1 cellular context compared by ENCODE assay signal in the genomic region with DNA sequence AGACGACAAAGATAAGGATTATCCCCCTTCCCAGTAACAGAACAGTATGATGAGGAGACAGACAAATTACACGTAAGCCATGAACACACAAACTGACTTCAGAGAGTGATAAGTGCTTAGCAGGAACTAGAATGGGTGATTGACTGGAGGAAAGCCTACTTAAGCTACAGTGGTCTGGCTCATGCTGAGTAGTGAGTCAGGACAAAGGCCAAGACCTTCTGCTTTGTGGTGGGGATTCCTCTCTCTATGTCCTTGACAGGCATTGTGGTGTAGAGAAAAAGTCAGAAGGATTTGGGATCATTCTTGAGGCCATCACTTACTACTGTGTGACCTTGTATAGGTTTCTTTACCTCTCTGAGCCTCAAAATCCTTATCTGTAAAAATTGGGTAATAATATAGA.
TF ChIP-seq lines count a peak whose summit lies in the region.

No MANE protein-coding gene starts in this region.

TF ChIP-seq in K562, 482 proteins besides CTCF, POLR2A, EP300 and RAD21 (continued from another document and continues in another):
- TF ChIP-seq SNAPC5 (CRISPR knock-in tag; IDR thresholded peaks at IDR 0.05) (no peak), TCF3 (CRISPR knock-in tag; IDR thresholded peaks at IDR 0.05) (peak; percentile 45; the same call in 1 of the 2 replicates), ZFP91 (CRISPR knock-in tag; IDR thresholded peaks at IDR 0.05) (no peak), HMGN3 (IDR thresholded peaks at IDR 0.05; ENCODE audit: borderline replicate concordance, extremely low read depth, insufficient read length, low read depth, low read length) (no peak), EP400 (IDR thresholded peaks at IDR 0.05) (no peak; the same call in 1 of the 2 replicates), ZNF174 (CRISPR knock-in tag; IDR thresholded peaks at IDR 0.05) (no peak), TEAD2 (tag; IDR thresholded peaks at IDR 0.05) (no peak), EGR1 (conservative IDR thresholded peaks at IDR 0.05) (no peak), FOXM1 (IDR thresholded peaks at IDR 0.05; ENCODE audit: low read depth) (no peak), FOXM1 (CRISPR knock-in tag; IDR thresholded peaks at IDR 0.05; ENCODE audit: low read depth) (no peak), BRD4 (IDR thresholded peaks at IDR 0.05) (no peak), POLR3A (IDR thresholded peaks at IDR 0.05; ENCODE audit: borderline replicate concordance, extremely low read depth, insufficient read depth, insufficient read length) (no peak), SMARCB1 (IDR thresholded peaks at IDR 0.05; ENCODE audit: insufficient read length, low read depth) (no peak), MTA2 (IDR thresholded peaks at IDR 0.05; ENCODE audit: low read depth) (no peak), ZNF253 (CRISPR knock-in tag; conservative IDR thresholded peaks at IDR 0.05) (no peak), ZNF282 (CRISPR knock-in tag; IDR thresholded peaks at IDR 0.05) (no peak), SAFB2 (IDR thresholded peaks at IDR 0.05; ENCODE audit: borderline replicate concordance, low read depth, low read length, severe bottlenecking) (no peak), HMG20B (CRISPR knock-in tag; IDR thresholded peaks at IDR 0.05) (no peak), ZNF507 (tag; conservative IDR thresholded peaks at IDR 0.05) (no peak)
- TF ChIP-seq, protein P1, sequence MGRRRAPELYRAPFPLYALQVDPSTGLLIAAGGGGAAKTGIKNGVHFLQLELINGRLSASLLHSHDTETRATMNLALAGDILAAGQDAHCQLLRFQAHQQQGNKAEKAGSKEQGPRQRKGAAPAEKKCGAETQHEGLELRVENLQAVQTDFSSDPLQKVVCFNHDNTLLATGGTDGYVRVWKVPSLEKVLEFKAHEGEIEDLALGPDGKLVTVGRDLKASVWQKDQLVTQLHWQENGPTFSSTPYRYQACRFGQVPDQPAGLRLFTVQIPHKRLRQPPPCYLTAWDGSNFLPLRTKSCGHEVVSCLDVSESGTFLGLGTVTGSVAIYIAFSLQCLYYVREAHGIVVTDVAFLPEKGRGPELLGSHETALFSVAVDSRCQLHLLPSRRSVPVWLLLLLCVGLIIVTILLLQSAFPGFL (CRISPR knock-in tag; IDR thresholded peaks at IDR 0.05) = no peak
- TF ChIP-seq, protein P2, sequence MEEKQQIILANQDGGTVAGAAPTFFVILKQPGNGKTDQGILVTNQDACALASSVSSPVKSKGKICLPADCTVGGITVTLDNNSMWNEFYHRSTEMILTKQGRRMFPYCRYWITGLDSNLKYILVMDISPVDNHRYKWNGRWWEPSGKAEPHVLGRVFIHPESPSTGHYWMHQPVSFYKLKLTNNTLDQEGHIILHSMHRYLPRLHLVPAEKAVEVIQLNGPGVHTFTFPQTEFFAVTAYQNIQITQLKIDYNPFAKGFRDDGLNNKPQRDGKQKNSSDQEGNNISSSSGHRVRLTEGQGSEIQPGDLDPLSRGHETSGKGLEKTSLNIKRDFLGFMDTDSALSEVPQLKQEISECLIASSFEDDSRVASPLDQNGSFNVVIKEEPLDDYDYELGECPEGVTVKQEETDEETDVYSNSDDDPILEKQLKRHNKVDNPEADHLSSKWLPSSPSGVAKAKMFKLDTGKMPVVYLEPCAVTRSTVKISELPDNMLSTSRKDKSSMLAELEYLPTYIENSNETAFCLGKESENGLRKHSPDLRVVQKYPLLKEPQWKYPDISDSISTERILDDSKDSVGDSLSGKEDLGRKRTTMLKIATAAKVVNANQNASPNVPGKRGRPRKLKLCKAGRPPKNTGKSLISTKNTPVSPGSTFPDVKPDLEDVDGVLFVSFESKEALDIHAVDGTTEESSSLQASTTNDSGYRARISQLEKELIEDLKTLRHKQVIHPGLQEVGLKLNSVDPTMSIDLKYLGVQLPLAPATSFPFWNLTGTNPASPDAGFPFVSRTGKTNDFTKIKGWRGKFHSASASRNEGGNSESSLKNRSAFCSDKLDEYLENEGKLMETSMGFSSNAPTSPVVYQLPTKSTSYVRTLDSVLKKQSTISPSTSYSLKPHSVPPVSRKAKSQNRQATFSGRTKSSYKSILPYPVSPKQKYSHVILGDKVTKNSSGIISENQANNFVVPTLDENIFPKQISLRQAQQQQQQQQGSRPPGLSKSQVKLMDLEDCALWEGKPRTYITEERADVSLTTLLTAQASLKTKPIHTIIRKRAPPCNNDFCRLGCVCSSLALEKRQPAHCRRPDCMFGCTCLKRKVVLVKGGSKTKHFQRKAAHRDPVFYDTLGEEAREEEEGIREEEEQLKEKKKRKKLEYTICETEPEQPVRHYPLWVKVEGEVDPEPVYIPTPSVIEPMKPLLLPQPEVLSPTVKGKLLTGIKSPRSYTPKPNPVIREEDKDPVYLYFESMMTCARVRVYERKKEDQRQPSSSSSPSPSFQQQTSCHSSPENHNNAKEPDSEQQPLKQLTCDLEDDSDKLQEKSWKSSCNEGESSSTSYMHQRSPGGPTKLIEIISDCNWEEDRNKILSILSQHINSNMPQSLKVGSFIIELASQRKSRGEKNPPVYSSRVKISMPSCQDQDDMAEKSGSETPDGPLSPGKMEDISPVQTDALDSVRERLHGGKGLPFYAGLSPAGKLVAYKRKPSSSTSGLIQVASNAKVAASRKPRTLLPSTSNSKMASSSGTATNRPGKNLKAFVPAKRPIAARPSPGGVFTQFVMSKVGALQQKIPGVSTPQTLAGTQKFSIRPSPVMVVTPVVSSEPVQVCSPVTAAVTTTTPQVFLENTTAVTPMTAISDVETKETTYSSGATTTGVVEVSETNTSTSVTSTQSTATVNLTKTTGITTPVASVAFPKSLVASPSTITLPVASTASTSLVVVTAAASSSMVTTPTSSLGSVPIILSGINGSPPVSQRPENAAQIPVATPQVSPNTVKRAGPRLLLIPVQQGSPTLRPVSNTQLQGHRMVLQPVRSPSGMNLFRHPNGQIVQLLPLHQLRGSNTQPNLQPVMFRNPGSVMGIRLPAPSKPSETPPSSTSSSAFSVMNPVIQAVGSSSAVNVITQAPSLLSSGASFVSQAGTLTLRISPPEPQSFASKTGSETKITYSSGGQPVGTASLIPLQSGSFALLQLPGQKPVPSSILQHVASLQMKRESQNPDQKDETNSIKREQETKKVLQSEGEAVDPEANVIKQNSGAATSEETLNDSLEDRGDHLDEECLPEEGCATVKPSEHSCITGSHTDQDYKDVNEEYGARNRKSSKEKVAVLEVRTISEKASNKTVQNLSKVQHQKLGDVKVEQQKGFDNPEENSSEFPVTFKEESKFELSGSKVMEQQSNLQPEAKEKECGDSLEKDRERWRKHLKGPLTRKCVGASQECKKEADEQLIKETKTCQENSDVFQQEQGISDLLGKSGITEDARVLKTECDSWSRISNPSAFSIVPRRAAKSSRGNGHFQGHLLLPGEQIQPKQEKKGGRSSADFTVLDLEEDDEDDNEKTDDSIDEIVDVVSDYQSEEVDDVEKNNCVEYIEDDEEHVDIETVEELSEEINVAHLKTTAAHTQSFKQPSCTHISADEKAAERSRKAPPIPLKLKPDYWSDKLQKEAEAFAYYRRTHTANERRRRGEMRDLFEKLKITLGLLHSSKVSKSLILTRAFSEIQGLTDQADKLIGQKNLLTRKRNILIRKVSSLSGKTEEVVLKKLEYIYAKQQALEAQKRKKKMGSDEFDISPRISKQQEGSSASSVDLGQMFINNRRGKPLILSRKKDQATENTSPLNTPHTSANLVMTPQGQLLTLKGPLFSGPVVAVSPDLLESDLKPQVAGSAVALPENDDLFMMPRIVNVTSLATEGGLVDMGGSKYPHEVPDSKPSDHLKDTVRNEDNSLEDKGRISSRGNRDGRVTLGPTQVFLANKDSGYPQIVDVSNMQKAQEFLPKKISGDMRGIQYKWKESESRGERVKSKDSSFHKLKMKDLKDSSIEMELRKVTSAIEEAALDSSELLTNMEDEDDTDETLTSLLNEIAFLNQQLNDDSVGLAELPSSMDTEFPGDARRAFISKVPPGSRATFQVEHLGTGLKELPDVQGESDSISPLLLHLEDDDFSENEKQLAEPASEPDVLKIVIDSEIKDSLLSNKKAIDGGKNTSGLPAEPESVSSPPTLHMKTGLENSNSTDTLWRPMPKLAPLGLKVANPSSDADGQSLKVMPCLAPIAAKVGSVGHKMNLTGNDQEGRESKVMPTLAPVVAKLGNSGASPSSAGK (IDR thresholded peaks at IDR 0.05) = no peak; the same call in 1 of the 2 replicates
- TF ChIP-seq, protein P3, sequence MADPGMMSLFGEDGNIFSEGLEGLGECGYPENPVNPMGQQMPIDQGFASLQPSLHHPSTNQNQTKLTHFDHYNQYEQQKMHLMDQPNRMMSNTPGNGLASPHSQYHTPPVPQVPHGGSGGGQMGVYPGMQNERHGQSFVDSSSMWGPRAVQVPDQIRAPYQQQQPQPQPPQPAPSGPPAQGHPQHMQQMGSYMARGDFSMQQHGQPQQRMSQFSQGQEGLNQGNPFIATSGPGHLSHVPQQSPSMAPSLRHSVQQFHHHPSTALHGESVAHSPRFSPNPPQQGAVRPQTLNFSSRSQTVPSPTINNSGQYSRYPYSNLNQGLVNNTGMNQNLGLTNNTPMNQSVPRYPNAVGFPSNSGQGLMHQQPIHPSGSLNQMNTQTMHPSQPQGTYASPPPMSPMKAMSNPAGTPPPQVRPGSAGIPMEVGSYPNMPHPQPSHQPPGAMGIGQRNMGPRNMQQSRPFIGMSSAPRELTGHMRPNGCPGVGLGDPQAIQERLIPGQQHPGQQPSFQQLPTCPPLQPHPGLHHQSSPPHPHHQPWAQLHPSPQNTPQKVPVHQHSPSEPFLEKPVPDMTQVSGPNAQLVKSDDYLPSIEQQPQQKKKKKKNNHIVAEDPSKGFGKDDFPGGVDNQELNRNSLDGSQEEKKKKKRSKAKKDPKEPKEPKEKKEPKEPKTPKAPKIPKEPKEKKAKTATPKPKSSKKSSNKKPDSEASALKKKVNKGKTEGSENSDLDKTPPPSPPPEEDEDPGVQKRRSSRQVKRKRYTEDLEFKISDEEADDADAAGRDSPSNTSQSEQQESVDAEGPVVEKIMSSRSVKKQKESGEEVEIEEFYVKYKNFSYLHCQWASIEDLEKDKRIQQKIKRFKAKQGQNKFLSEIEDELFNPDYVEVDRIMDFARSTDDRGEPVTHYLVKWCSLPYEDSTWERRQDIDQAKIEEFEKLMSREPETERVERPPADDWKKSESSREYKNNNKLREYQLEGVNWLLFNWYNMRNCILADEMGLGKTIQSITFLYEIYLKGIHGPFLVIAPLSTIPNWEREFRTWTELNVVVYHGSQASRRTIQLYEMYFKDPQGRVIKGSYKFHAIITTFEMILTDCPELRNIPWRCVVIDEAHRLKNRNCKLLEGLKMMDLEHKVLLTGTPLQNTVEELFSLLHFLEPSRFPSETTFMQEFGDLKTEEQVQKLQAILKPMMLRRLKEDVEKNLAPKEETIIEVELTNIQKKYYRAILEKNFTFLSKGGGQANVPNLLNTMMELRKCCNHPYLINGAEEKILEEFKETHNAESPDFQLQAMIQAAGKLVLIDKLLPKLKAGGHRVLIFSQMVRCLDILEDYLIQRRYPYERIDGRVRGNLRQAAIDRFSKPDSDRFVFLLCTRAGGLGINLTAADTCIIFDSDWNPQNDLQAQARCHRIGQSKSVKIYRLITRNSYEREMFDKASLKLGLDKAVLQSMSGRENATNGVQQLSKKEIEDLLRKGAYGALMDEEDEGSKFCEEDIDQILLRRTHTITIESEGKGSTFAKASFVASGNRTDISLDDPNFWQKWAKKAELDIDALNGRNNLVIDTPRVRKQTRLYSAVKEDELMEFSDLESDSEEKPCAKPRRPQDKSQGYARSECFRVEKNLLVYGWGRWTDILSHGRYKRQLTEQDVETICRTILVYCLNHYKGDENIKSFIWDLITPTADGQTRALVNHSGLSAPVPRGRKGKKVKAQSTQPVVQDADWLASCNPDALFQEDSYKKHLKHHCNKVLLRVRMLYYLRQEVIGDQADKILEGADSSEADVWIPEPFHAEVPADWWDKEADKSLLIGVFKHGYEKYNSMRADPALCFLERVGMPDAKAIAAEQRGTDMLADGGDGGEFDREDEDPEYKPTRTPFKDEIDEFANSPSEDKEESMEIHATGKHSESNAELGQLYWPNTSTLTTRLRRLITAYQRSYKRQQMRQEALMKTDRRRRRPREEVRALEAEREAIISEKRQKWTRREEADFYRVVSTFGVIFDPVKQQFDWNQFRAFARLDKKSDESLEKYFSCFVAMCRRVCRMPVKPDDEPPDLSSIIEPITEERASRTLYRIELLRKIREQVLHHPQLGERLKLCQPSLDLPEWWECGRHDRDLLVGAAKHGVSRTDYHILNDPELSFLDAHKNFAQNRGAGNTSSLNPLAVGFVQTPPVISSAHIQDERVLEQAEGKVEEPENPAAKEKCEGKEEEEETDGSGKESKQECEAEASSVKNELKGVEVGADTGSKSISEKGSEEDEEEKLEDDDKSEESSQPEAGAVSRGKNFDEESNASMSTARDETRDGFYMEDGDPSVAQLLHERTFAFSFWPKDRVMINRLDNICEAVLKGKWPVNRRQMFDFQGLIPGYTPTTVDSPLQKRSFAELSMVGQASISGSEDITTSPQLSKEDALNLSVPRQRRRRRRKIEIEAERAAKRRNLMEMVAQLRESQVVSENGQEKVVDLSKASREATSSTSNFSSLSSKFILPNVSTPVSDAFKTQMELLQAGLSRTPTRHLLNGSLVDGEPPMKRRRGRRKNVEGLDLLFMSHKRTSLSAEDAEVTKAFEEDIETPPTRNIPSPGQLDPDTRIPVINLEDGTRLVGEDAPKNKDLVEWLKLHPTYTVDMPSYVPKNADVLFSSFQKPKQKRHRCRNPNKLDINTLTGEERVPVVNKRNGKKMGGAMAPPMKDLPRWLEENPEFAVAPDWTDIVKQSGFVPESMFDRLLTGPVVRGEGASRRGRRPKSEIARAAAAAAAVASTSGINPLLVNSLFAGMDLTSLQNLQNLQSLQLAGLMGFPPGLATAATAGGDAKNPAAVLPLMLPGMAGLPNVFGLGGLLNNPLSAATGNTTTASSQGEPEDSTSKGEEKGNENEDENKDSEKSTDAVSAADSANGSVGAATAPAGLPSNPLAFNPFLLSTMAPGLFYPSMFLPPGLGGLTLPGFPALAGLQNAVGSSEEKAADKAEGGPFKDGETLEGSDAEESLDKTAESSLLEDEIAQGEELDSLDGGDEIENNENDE (IDR thresholded peaks at IDR 0.05; ENCODE audit: low read depth, low read length) = no peak
- TF ChIP-seq, protein P4, sequence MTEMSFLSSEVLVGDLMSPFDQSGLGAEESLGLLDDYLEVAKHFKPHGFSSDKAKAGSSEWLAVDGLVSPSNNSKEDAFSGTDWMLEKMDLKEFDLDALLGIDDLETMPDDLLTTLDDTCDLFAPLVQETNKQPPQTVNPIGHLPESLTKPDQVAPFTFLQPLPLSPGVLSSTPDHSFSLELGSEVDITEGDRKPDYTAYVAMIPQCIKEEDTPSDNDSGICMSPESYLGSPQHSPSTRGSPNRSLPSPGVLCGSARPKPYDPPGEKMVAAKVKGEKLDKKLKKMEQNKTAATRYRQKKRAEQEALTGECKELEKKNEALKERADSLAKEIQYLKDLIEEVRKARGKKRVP (CRISPR knock-in tag; IDR thresholded peaks at IDR 0.05) = no peak
- TF ChIP-seq, protein P5, sequence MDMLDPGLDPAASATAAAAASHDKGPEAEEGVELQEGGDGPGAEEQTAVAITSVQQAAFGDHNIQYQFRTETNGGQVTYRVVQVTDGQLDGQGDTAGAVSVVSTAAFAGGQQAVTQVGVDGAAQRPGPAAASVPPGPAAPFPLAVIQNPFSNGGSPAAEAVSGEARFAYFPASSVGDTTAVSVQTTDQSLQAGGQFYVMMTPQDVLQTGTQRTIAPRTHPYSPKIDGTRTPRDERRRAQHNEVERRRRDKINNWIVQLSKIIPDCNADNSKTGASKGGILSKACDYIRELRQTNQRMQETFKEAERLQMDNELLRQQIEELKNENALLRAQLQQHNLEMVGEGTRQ (CRISPR knock-in tag; IDR thresholded peaks at IDR 0.05) = no peak
